In the genomic region with DNA sequence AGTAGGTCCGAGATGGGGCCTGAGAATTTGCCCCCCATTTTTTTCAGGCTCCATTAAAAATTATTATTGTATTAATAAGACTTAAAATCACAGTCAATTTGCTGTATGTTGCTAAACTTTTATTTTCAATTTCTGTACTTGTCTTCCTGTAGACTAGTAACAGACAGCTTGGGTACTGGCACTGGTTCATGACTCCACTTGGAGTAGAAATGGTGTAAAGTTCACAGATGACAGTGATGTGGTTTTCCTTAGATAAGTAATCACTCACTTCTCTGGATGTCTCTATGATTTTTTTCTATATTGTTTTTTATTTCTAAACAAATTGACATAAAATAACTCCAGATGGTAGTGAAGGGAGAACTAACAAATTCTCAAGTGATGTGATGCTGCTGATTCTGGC, we compare ENCODE assay signal across 21 cellular contexts. TPM values are rescaled to one million over a fixed set of nuclear protein-coding genes. Genes with fewer than 3 reads are reported as not detected.
"Had no signal": no experiment of that assay in that cellular context is flagged by ENCODE, and none has a peak within 500 bp of the region (broad histone marks: within the 10 kb centered on the region; RNA-seq: fewer than 3 reads in every experiment).

No MANE protein-coding gene starts in this region.

- DNase-seq: activated CD4-positive, alpha-beta memory T cell treated with anti-CD3 and anti-CD28 coated beads, Interleukin-2, amount 10 ng/mL, durations not matched to agents 7 days and 5 days; activated naive CD4-positive, alpha-beta T cell treated with Interleukin-2 at 50 U/mL for 16 hours; activated T-cell treated with anti-CD3 and anti-CD28 coated beads, Interleukin-2, amount 50 U/mL, for 1 hour; anterior cingulate cortex; body of pancreas; heart left ventricle; islet precursor cell; left cardiac atrium; nucleus accumbens; right lobe of liver; SK-N-SH; stimulated activated CD4-positive, alpha-beta T cell treated with anti-CD3 and anti-CD28 coated beads, Interleukin-1b, Interleukin-23, amount 100 ng/mL, for 48 hours; stimulated activated naive B cell treated with anti-CD40 and anti-IgM and Interleukin-4, amounts not matched to agents 10 μg/mL and 1 μg/mL and 100 μg/mL, for 72 hours; upper lobe of right lung; WERI-Rb-1 had no signal

- H3K36me3 ChIP-seq: cardiac muscle cell, heart left ventricle, right lobe of liver, upper lobe of right lung, WERI-Rb-1 had no signal

- H3K4me1 Mint-ChIP-seq: stimulated activated naive B cell treated with anti-CD40 and anti-IgM and Interleukin-4, amounts not matched to agents 10 μg/mL and 1 μg/mL and 100 μg/mL, for 72 hours had no signal

- ATAC-seq: body of pancreas; heart left ventricle; left cardiac atrium; right lobe of liver; stimulated activated naive B cell treated with anti-CD40 and anti-IgM and Interleukin-4, amounts not matched to agents 10 μg/mL and 1 μg/mL and 100 μg/mL, for 72 hours; upper lobe of right lung had no signal

- H3K4me1 ChIP-seq: body of pancreas, heart left ventricle, right lobe of liver, upper lobe of right lung had no signal

- H3K9me3 ChIP-seq: body of pancreas, right lobe of liver, SK-N-SH, upper lobe of right lung had no signal

- H3K4me3 ChIP-seq: body of pancreas, cardiac muscle cell, heart left ventricle, right lobe of liver, skin epidermis, upper lobe of right lung had no signal

- H3K4me3 Mint-ChIP-seq: activated CD4-positive, alpha-beta memory T cell treated with anti-CD3 and anti-CD28 coated beads, Interleukin-2, amount 10 ng/mL, durations not matched to agents 7 days and 5 days; stimulated activated naive B cell treated with anti-CD40 and anti-IgM and Interleukin-4, amounts not matched to agents 10 μg/mL and 1 μg/mL and 100 μg/mL, for 72 hours had no signal

- H3K27ac Mint-ChIP-seq: activated CD4-positive, alpha-beta memory T cell treated with anti-CD3 and anti-CD28 coated beads, Interleukin-2, amount 10 ng/mL, durations not matched to agents 7 days and 5 days; stimulated activated naive B cell treated with anti-CD40 and anti-IgM and Interleukin-4, amounts not matched to agents 10 μg/mL and 1 μg/mL and 100 μg/mL, for 72 hours had no signal

- H3K27ac ChIP-seq: body of pancreas, cardiac muscle cell, heart left ventricle, right lobe of liver, skin epidermis, upper lobe of right lung, WERI-Rb-1 had no signal

- H3K27me3 Mint-ChIP-seq: activated CD4-positive, alpha-beta memory T cell treated with anti-CD3 and anti-CD28 coated beads, Interleukin-2, amount 10 ng/mL, durations not matched to agents 7 days and 5 days; stimulated activated naive B cell treated with anti-CD40 and anti-IgM and Interleukin-4, amounts not matched to agents 10 μg/mL and 1 μg/mL and 100 μg/mL, for 72 hours had no signal

- H3K27me3 ChIP-seq: body of pancreas, cardiac muscle cell, heart left ventricle, right lobe of liver, upper lobe of right lung had no signal

RNA-seq across cellular contexts. Expression of a gene that starts 15.6 kb away (rescaled TPM):
- total RNA-seq: body of pancreas, cardiac muscle cell, chondrocyte, epithelial cell of proximal tubule, fibroblast of villous mesenchyme, left cardiac atrium, liver, right lobe of liver, upper lobe of right lung had no signal
- polyA plus RNA-seq: cardiac muscle cell, heart left ventricle, SK-N-SH had no signal

RNA-seq across cellular contexts. Expression of a gene that starts 40.9 kb away (rescaled TPM):
- total RNA-seq: body of pancreas, cardiac muscle cell, chondrocyte, epithelial cell of proximal tubule had no signal
- polyA plus RNA-seq: cardiac muscle cell, SK-N-SH had no signal
